ENCODE assay signal across 2 cellular contexts in genomic region chr3:167736264-167736787, GRCh38.
TF ChIP-seq lines count a peak whose summit lies in the region.

No MANE protein-coding gene starts in this region.

TF ChIP-seq in SK-N-SH, 30 proteins besides CTCF, POLR2A, EP300 and RAD21 (continued from another document):
- TF ChIP-seq RXRA (IDR thresholded peaks at IDR 0.05; ENCODE audit: borderline replicate concordance, low read depth) (no peak), YY1 (IDR thresholded peaks at IDR 0.05; ENCODE audit: low read depth) (no peak)
- TF ChIP-seq, protein P1, sequence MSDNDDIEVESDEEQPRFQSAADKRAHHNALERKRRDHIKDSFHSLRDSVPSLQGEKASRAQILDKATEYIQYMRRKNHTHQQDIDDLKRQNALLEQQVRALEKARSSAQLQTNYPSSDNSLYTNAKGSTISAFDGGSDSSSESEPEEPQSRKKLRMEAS (IDR thresholded peaks at IDR 0.05; ENCODE audit: low read depth): no peak

TF ChIP-seq in SK-N-SH treated with all-trans-retinoic acid at 6 μM for 48 hours, 23 proteins besides CTCF, POLR2A, EP300 and RAD21 (continued from another document):
- TF ChIP-seq, protein P2, sequence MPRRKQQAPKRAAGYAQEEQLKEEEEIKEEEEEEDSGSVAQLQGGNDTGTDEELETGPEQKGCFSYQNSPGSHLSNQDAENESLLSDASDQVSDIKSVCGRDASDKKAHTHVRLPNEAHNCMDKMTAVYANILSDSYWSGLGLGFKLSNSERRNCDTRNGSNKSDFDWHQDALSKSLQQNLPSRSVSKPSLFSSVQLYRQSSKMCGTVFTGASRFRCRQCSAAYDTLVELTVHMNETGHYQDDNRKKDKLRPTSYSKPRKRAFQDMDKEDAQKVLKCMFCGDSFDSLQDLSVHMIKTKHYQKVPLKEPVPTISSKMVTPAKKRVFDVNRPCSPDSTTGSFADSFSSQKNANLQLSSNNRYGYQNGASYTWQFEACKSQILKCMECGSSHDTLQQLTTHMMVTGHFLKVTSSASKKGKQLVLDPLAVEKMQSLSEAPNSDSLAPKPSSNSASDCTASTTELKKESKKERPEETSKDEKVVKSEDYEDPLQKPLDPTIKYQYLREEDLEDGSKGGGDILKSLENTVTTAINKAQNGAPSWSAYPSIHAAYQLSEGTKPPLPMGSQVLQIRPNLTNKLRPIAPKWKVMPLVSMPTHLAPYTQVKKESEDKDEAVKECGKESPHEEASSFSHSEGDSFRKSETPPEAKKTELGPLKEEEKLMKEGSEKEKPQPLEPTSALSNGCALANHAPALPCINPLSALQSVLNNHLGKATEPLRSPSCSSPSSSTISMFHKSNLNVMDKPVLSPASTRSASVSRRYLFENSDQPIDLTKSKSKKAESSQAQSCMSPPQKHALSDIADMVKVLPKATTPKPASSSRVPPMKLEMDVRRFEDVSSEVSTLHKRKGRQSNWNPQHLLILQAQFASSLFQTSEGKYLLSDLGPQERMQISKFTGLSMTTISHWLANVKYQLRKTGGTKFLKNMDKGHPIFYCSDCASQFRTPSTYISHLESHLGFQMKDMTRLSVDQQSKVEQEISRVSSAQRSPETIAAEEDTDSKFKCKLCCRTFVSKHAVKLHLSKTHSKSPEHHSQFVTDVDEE (CRISPR knock-in tag; IDR thresholded peaks at IDR 0.05): no peak
- no peak for TF ChIP-seq RARB (CRISPR knock-in tag; IDR thresholded peaks at IDR 0.05)
- TF ChIP-seq CSDC2 (CRISPR knock-in tag; IDR thresholded peaks at IDR 0.05): no peak
- no peak for TF ChIP-seq TOX (CRISPR knock-in tag; IDR thresholded peaks at IDR 0.05; ENCODE audit: borderline replicate concordance)
- no peak for TF ChIP-seq ZNF70 (CRISPR knock-in tag; IDR thresholded peaks at IDR 0.05)
- TF ChIP-seq PPARA (CRISPR knock-in tag; IDR thresholded peaks at IDR 0.05; ENCODE audit: borderline replicate concordance): no peak
- TF ChIP-seq CREB5 (CRISPR knock-in tag; IDR thresholded peaks at IDR 0.05; ENCODE audit: low read depth): no peak
- TF ChIP-seq ZFP3 (CRISPR knock-in tag; IDR thresholded peaks at IDR 0.05): no peak
- TF ChIP-seq ISL1 (CRISPR knock-in tag; IDR thresholded peaks at IDR 0.05): no peak
